ENCODE assay signal across 26 cellular contexts in the genomic region with DNA sequence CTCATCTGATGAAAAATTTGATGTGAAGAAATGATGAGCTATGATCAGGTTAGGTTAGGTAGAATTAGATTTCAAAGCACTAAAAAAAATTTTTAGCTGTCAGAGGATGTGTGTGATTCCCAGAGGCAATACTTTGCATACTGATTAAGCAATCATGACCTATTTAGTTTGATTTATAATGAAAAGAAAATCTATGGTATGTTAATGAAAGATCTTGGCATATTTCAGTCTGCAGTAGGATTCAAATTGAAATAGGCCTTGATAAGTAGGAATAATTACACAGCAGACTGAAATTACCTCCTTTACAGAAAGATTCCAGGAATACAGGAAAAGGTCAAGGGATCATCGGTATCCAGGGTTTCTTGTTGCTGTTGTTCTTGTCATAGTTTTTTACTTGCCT.
DNase-seq lines count a peak whose midpoint lies in the region; ATAC-seq, FAIRE-seq and TF ChIP-seq lines count a peak whose summit lies in the region.
"Had no signal": no experiment of that assay in that cellular context is flagged by ENCODE, and none has a peak within 500 bp of the region (broad histone marks: within the 10 kb centered on the region; RNA-seq: fewer than 3 reads in every experiment).

No MANE protein-coding gene starts in this region.

- no peak overlapping the region for H3K4me3 ChIP-seq in liver (ENCODE audit: low read depth in 1 of 3, low read length in 3 of 3)
- H3K4me3 ChIP-seq in HepG2 (replicated peaks in 1 of 3; ENCODE audit: insufficient read depth in 1 of 3, low read depth in 2 of 3, low read length in 3 of 3), result no peak overlapping the region
- no peak overlapping the region for H3K4me3 ChIP-seq in choroid plexus epithelial cell (ENCODE audit: low read depth, low read length)
- no peak overlapping the region for H3K4me3 ChIP-seq in naive thymus-derived CD4-positive, alpha-beta T cell (ENCODE audit: low read length)
- H3K4me3 ChIP-seq: GM12878, neural progenitor cell, prostate gland, spleen had no signal

- H3K36me3 Mint-ChIP-seq in mesothelial cell of epicardium, result peaks cover 7% of the 10 kb centered on the region
- no peaks in the 10 kb centered on the region for H3K36me3 Mint-ChIP-seq in naive thymus-derived CD4-positive, alpha-beta T cell
- H3K36me3 Mint-ChIP-seq: activated naive CD8-positive, alpha-beta T cell; brain; neural progenitor cell had no signal

- H3K9me3 Mint-ChIP-seq in mesothelial cell of epicardium, result no peaks in the 10 kb centered on the region
- H3K9me3 Mint-ChIP-seq in naive thymus-derived CD4-positive, alpha-beta T cell, result no peaks in the 10 kb centered on the region
- H3K9me3 Mint-ChIP-seq: neural progenitor cell had no signal

- in situ Hi-C loops in HepG2 (cut with HindIII; ENCODE audit: extremely low pct_ligation_motif_present, low pct_unique_long_range_greater_than_20kb), result no loop called here

- ATAC-seq in HepG2, result no peak
- no peak for ATAC-seq in naive thymus-derived CD4-positive, alpha-beta T cell
- ATAC-seq: GM12878, PC-3 had no signal

- CTCF ChIA-PET in HepG2 (lab: Yijun Ruan, JAX; ENCODE audit: low intra/inter-chr PET ratio, low total read pairs), result no interaction called here
- CTCF ChIA-PET in naive thymus-derived CD4-positive, alpha-beta T cell (lab: Charles Lee), result no interaction called here

- H3K27ac Mint-ChIP-seq in mesothelial cell of epicardium, result peak overlapping the region; percentile 94
- H3K27ac Mint-ChIP-seq in naive thymus-derived CD4-positive, alpha-beta T cell, result no peak overlapping the region
- H3K27ac Mint-ChIP-seq: activated naive CD8-positive, alpha-beta T cell; neural progenitor cell had no signal

- H3K4me1 Mint-ChIP-seq in mesothelial cell of epicardium, result peaks cover 67% of the 10 kb centered on the region
- peaks cover 0 to 5% (median 0%) of the 10 kb centered on the region in 7 donors for H3K4me1 Mint-ChIP-seq in naive thymus-derived CD4-positive, alpha-beta T cell

- WGBS in liver, result 81% methylated on average over 1 of the region's 1 CpG
- WGBS in HepG2 (ENCODE audit: low lambda C conversion rate), result 0% methylated on average over 1 of the region's 1 CpG

- no peaks in the 10 kb centered on the region for H4K20me1 ChIP-seq in HepG2 (ENCODE audit: insufficient read depth, low read length)

- no peak overlapping the region for H3K4me3 Mint-ChIP-seq in mesothelial cell of epicardium
- H3K4me3 Mint-ChIP-seq in naive thymus-derived CD4-positive, alpha-beta T cell, result no peak overlapping the region
- H3K4me3 Mint-ChIP-seq: activated naive CD8-positive, alpha-beta T cell; brain; neural progenitor cell had no signal

- no peak overlapping the region for H3K9ac ChIP-seq in liver (ENCODE audit: low read depth in 1 of 2, low read length in 2 of 2)
- no peak overlapping the region for H3K9ac ChIP-seq in HepG2 (ENCODE audit: insufficient read depth, low read depth, low read length)
- H3K9ac ChIP-seq: neural progenitor cell had no signal

- H3K4me2 ChIP-seq in HepG2 (ENCODE audit: low read depth, low read length), result no peak overlapping the region
- H3K4me2 ChIP-seq: neural progenitor cell had no signal

- TF ChIP-seq EP300 in HepG2 (IDR thresholded peaks at IDR 0.05; ENCODE audit: low read depth in 2 of 2, low read length in 2 of 2) (no peak), HepG2 (CRISPR knock-in tag; IDR thresholded peaks at IDR 0.05; ENCODE audit: borderline replicate concordance) (no peak)

- no peaks in the 10 kb centered on the region for H3K27me3 Mint-ChIP-seq in mesothelial cell of epicardium (ENCODE audit: low read depth)
- peaks cover 0 to 6% (median 0%) of the 10 kb centered on the region in 5 donors for H3K27me3 Mint-ChIP-seq in naive thymus-derived CD4-positive, alpha-beta T cell
- H3K27me3 Mint-ChIP-seq: activated naive CD8-positive, alpha-beta T cell; brain had no signal

- TF ChIP-seq POLR2A in HepG2 (IDR thresholded peaks at IDR 0.05; ENCODE audit: insufficient read depth in 1 of 2, low read depth in 2 of 2, low read length in 2 of 2), result no peak

- H3K27me3 ChIP-seq in liver (ENCODE audit: control insufficient read depth in 4 of 4, insufficient read depth in 4 of 4, low read length in 3 of 4) (no peaks in the 10 kb centered on the region), HepG2 (ENCODE audit: control insufficient read depth in 1 of 2, insufficient read depth in 2 of 2, low read length in 2 of 2) (no peaks in the 10 kb centered on the region)
- H3K27me3 ChIP-seq in naive thymus-derived CD4-positive, alpha-beta T cell (ENCODE audit: control insufficient read depth in 2 of 2, insufficient read depth in 2 of 2, low read length in 2 of 2), result no peaks in the 10 kb centered on the region
- H3K27me3 ChIP-seq: neural progenitor cell, spleen had no signal

- no peak overlapping the region for H2AFZ ChIP-seq in HepG2 (ENCODE audit: low read length)
- H2AFZ ChIP-seq: neural progenitor cell had no signal

- H3K36me3 ChIP-seq in liver (ENCODE audit: control insufficient read depth in 4 of 4, insufficient read depth in 3 of 4, low read depth in 1 of 4, low read length in 3 of 4) (no peaks in the 10 kb centered on the region), HepG2 (replicated peaks in 1 of 2; ENCODE audit: control insufficient read depth in 1 of 2, insufficient read depth in 2 of 2, low read length in 2 of 2) (no peaks in the 10 kb centered on the region)
- H3K36me3 ChIP-seq in naive thymus-derived CD4-positive, alpha-beta T cell (ENCODE audit: control insufficient read depth in 2 of 3, insufficient read depth in 3 of 3, low read length in 3 of 3), result no peaks in the 10 kb centered on the region
- H3K36me3 ChIP-seq: neural progenitor cell, prostate gland, spleen had no signal

- H3K27ac ChIP-seq in liver (ENCODE audit: low read depth in 1 of 2, low read length in 2 of 2) (no peak overlapping the region), HepG2 (ENCODE audit: extremely low read length, insufficient read depth, low read length) (no peak overlapping the region)
- H3K27ac ChIP-seq in naive thymus-derived CD4-positive, alpha-beta T cell (ENCODE audit: low read depth, low read length), result no peak overlapping the region
- H3K27ac ChIP-seq: neural progenitor cell, prostate gland had no signal

- H3K4me1 ChIP-seq in liver (ENCODE audit: control insufficient read depth in 4 of 4, insufficient read depth in 4 of 4, low read length in 3 of 4) (no peaks in the 10 kb centered on the region), HepG2 (ENCODE audit: insufficient read depth, low read length) (no peaks in the 10 kb centered on the region)
- no peaks in the 10 kb centered on the region for H3K4me1 ChIP-seq in naive thymus-derived CD4-positive, alpha-beta T cell (ENCODE audit: control insufficient read depth in 2 of 2, insufficient read depth in 2 of 2, low read length in 2 of 2)
- H3K4me1 ChIP-seq: neural progenitor cell, prostate gland, spleen had no signal

- no peaks in the 10 kb centered on the region for H3K79me2 ChIP-seq in HepG2 (ENCODE audit: insufficient read depth, low read length)

- intact Hi-C loops in HepG2 (cut with micrococcal nuclease; ENCODE audit: unreplicated experiment), result no loop called here
- intact Hi-C loops in naive thymus-derived CD4-positive, alpha-beta T cell (cut with micrococcal nuclease), result no loop called here

- no peak for FAIRE-seq in HepG2 (lab: Jason Lieb, UNC)
- FAIRE-seq: endometrium, GM12878 had no signal

- TF ChIP-seq CTCF in liver (IDR thresholded peaks at IDR 0.05; ENCODE audit: low read depth, low read length, missing input control) (no peak), HepG2 (CRISPR knock-in tag; IDR thresholded peaks at IDR 0.05) (no peak), choroid plexus epithelial cell (conservative IDR thresholded peaks at IDR 0.05; ENCODE audit: low read depth, low read length) (no peak), mesothelial cell of epicardium (IDR thresholded peaks at IDR 0.05; ENCODE audit: unreplicated experiment) (no peak)

- DNase-seq in HepG2 (ENCODE audit: low spot score), result no peak
- peak; percentile 35 for DNase-seq in choroid plexus epithelial cell (ENCODE audit: low read depth)
- DNase-seq in mesothelial cell of epicardium (ENCODE audit: low spot score in 2 of 2, unreplicated experiment in 2 of 2), result no peak
- no peak for DNase-seq in naive thymus-derived CD4-positive, alpha-beta T cell
- DNase-seq in NCI-H526 treated with DMSO at 0.1 percent for 48 hours (lab: John Stamatoyannopoulos, UW), result no peak
- no peak for DNase-seq in activated CD4-positive, CD25-positive, alpha-beta regulatory T cell (lab: John Stamatoyannopoulos, UW)
- no peak for DNase-seq in DMS79 treated with DMSO at 0.1 percent for 48 hours (lab: John Stamatoyannopoulos, UW)
- DNase-seq: 8988T; activated CD4-positive, alpha-beta T cell treated with anti-CD3 and anti-CD28 coated beads for 48 hours; C1 segment of cervical spinal cord; cortex of kidney; GF-D8; left cardiac atrium; NCI-H187; PC-3; SIG-M5; spleen; stimulated activated CD4-positive, alpha-beta T cell treated with anti-CD3 and anti-CD28 coated beads, Interleukin-4, amount 100 ng/mL, for 24 hours; T-helper 1 cell had no signal

- TF ChIP-seq RAD21 in liver (IDR thresholded peaks at IDR 0.05) (no peak), HepG2 (CRISPR knock-in tag; IDR thresholded peaks at IDR 0.05) (no peak)

- no peaks in the 10 kb centered on the region for H3K9me3 ChIP-seq in liver (ENCODE audit: control insufficient read depth in 4 of 4, low read length in 3 of 4)
- no peaks in the 10 kb centered on the region for H3K9me3 ChIP-seq in HepG2 (ENCODE audit: low read length)
- no peaks in the 10 kb centered on the region for H3K9me3 ChIP-seq in naive thymus-derived CD4-positive, alpha-beta T cell (ENCODE audit: control insufficient read depth in 2 of 3, low read length in 3 of 3)
- H3K9me3 ChIP-seq: prostate gland, spleen had no signal

- POLR2A ChIA-PET in HepG2 (lab: Yijun Ruan, JAX), result no interaction called here
- POLR2A ChIA-PET in naive thymus-derived CD4-positive, alpha-beta T cell (lab: Charles Lee), result no interaction called here

- BruUV-seq in HepG2 (replicated peaks; lab: Mats Ljungman, UMichigan), result no TSS peak

TF ChIP-seq in liver, 16 proteins besides CTCF, POLR2A, EP300 and RAD21 (continues in another document):
- peak; percentile 14 for TF ChIP-seq NR2F2 (IDR thresholded peaks at IDR 0.05)
- TF ChIP-seq HNF4A (conservative IDR thresholded peaks at IDR 0.05), result no peak

TF ChIP-seq in HepG2, 621 proteins besides CTCF, POLR2A, EP300 and RAD21:
- TF ChIP-seq TCF7L2 (IDR thresholded peaks at IDR 0.05; ENCODE audit: low read depth, low read length) (no peak), MEF2D (CRISPR knock-in tag; IDR thresholded peaks at IDR 0.05) (no peak)
TF ChIP-seq in HepG2: peak in this region for 0.
